Comparison of ENCODE assay signal across 15 cellular contexts in genomic region chr4:41381384-41381783, GRCh38.
DNase-seq lines count a peak whose midpoint lies in the region; ATAC-seq and TF ChIP-seq lines count a peak whose summit lies in the region.
"Had no signal": no experiment of that assay in that cellular context is flagged by ENCODE, and none has a peak within 500 bp of the region (broad histone marks: within the 10 kb centered on the region; RNA-seq: fewer than 3 reads in every experiment).

No MANE protein-coding gene starts in this region.

- H3K4me3 Mint-ChIP-seq in glutamatergic neuron (ENCODE audit: unreplicated experiment): no peak overlapping the region
- no peak overlapping the region for H3K4me3 Mint-ChIP-seq in Caco-2 (ENCODE audit: unreplicated experiment)
- H3K4me3 Mint-ChIP-seq: B cell; CD4-positive, alpha-beta T cell; H9 had no signal

- ATAC-seq in right cardiac atrium (peak; percentile 21 to 61), left cardiac atrium (no peak), psoas muscle (peak; percentile 72 to 91 (median 84)), upper lobe of right lung (peak; percentile 48), GM18517 (IDR thresholded peaks at IDR 0.05; ENCODE audit: unreplicated experiment) (no peak)

- WGBS in right cardiac atrium: 53% methylated on average over 3 of the region's 3 CpGs
- 22 to 44% (median 35%) methylated on average over 3 of the region's 3 CpGs for WGBS in psoas muscle, 3 donors

- intact Hi-C loops in right cardiac atrium (cut with DNase I) (no loop called here), left cardiac atrium (cut with DNase I) (no loop called here), dorsolateral prefrontal cortex (cut with DNase I) (no loop called here), psoas muscle (cut with DNase I) (no loop called here), upper lobe of right lung (cut with DNase I) (no loop called here), Caco-2 (cut with micrococcal nuclease; ENCODE audit: unreplicated experiment) (no loop called here)

- POLR2A ChIA-PET in Caco-2 (lab: Charles Lee): no interaction called here

- H3K27ac Mint-ChIP-seq in glutamatergic neuron (ENCODE audit: unreplicated experiment) (no peak overlapping the region), Caco-2 (ENCODE audit: unreplicated experiment) (no peak overlapping the region)
- H3K27ac Mint-ChIP-seq: B cell; CD4-positive, alpha-beta T cell; H9 had no signal

- no TSS peak for BruUV-seq in Caco-2 (replicated peaks; lab: Mats Ljungman, UMichigan)

- H3K9me3 ChIP-seq in right cardiac atrium (ENCODE audit: control insufficient read depth, low read length) (no peaks in the 10 kb centered on the region), psoas muscle (peaks cover 12% of the 10 kb centered on the region), upper lobe of right lung (no peaks in the 10 kb centered on the region), Caco-2 (no peaks in the 10 kb centered on the region)

- TF ChIP-seq CTCF in dorsolateral prefrontal cortex (IDR thresholded peaks at IDR 0.05 in 54 of 56, conservative IDR thresholded peaks at IDR 0.05 in 2 of 56; ENCODE audit: low read depth in 1 of 56, partially characterized antibody in 56 of 56) (no peak), psoas muscle (IDR thresholded peaks at IDR 0.05) (no peak), upper lobe of right lung (IDR thresholded peaks at IDR 0.05) (no peak), glutamatergic neuron (IDR thresholded peaks at IDR 0.05; ENCODE audit: partially characterized antibody, unreplicated experiment) (no peak), Caco-2 (IDR thresholded peaks at IDR 0.05; ENCODE audit: insufficient read depth in 1 of 2, low read depth in 1 of 2, low read length in 1 of 2, severe bottlenecking in 1 of 2, unreplicated experiment in 1 of 2) (no peak)

- H3K4me1 ChIP-seq in right cardiac atrium (ENCODE audit: control insufficient read depth, insufficient read depth, low read length) (peaks cover 6% of the 10 kb centered on the region), psoas muscle (peaks cover 62% of the 10 kb centered on the region), upper lobe of right lung (peaks cover 30% of the 10 kb centered on the region), Caco-2 (0 out of 2 replicates have a peak, but pooled peaks cover 3% of the 10 kb centered on the region)

- DNase-seq in right cardiac atrium (no peak), left cardiac atrium (no peak), dorsolateral prefrontal cortex (no peak), psoas muscle (peak in 1 of 2 donors; percentile 16), upper lobe of right lung (no peak), glutamatergic neuron (no peak), Caco-2 (no peak)
- DNase-seq: CD4-positive, alpha-beta T cell; DMS153; DMS79; GDM1; H9 had no signal

- H3K27ac ChIP-seq in right cardiac atrium (ENCODE audit: low read length) (no peak overlapping the region), dorsolateral prefrontal cortex (peak overlapping the region in 53 of 59 donors; percentile 1 to 86 (median 67)), psoas muscle (peak overlapping the region; percentile 66), upper lobe of right lung (no peak overlapping the region)
- H3K27ac ChIP-seq: BLaER1 treated with 17β-estradiol and CSF1 and Interleukin-3, amounts not matched to agents 10 nM and 100 nM had no signal

- no peaks in the 10 kb centered on the region for H3K9me3 Mint-ChIP-seq in glutamatergic neuron (ENCODE audit: unreplicated experiment)
- no peaks in the 10 kb centered on the region for H3K9me3 Mint-ChIP-seq in Caco-2 (ENCODE audit: unreplicated experiment)

- H3K27me3 Mint-ChIP-seq in glutamatergic neuron (ENCODE audit: unreplicated experiment) (no peaks in the 10 kb centered on the region), Caco-2 (ENCODE audit: insufficient read depth, unreplicated experiment) (no peaks in the 10 kb centered on the region)
- H3K27me3 Mint-ChIP-seq: B cell; CD4-positive, alpha-beta T cell had no signal

- H3K36me3 Mint-ChIP-seq in glutamatergic neuron (ENCODE audit: unreplicated experiment) (no peaks in the 10 kb centered on the region), Caco-2 (ENCODE audit: insufficient read depth, unreplicated experiment) (no peaks in the 10 kb centered on the region)

- CTCF ChIA-PET in Caco-2 (lab: Charles Lee): no interaction called here

- no peak overlapping the region for H3K4me3 ChIP-seq in right cardiac atrium (ENCODE audit: low read length)
- no peak overlapping the region for H3K4me3 ChIP-seq in dorsolateral prefrontal cortex
- H3K4me3 ChIP-seq in psoas muscle: no peak overlapping the region
- H3K4me3 ChIP-seq in upper lobe of right lung: no peak overlapping the region
- no peak overlapping the region for H3K4me3 ChIP-seq in Caco-2 (ENCODE audit: low read depth, low read length)
- H3K4me3 ChIP-seq: BLaER1 treated with 17β-estradiol and CSF1 and Interleukin-3, amounts not matched to agents 10 nM and 100 nM had no signal

- no peaks in the 10 kb centered on the region for H3K36me3 ChIP-seq in psoas muscle (ENCODE audit: insufficient read depth in 1 of 2, low read depth in 1 of 2)
- no peaks in the 10 kb centered on the region for H3K36me3 ChIP-seq in upper lobe of right lung
- no peaks in the 10 kb centered on the region for H3K36me3 ChIP-seq in Caco-2 (ENCODE audit: control insufficient read depth, insufficient read depth, low read length)
- H3K36me3 ChIP-seq: BLaER1 treated with 17β-estradiol and CSF1 and Interleukin-3, amounts not matched to agents 10 nM and 100 nM had no signal

- H3K4me1 Mint-ChIP-seq in glutamatergic neuron (ENCODE audit: low read depth, unreplicated experiment) (no peaks in the 10 kb centered on the region), Caco-2 (ENCODE audit: low read depth, unreplicated experiment) (no peaks in the 10 kb centered on the region)
- H3K4me1 Mint-ChIP-seq: B cell had no signal

- H3K27me3 ChIP-seq in right cardiac atrium (ENCODE audit: control insufficient read depth, insufficient read depth) (no peaks in the 10 kb centered on the region), dorsolateral prefrontal cortex (no peaks in the 10 kb centered on the region), psoas muscle (ENCODE audit: insufficient read depth in 3 of 3, low read length in 2 of 3) (no peaks in the 10 kb centered on the region), upper lobe of right lung (no peaks in the 10 kb centered on the region), Caco-2 (replicated peaks; ENCODE audit: control insufficient read depth, insufficient read depth, low read length) (no peaks in the 10 kb centered on the region)
- H3K27me3 ChIP-seq: BLaER1 treated with 17β-estradiol and CSF1 and Interleukin-3, amounts not matched to agents 10 nM and 100 nM had no signal

Comparison
In these comparisons a context has a peak if more than half of its experiments do, and no peak if none do; other contexts are left out.
1. ATAC-seq: peak in right cardiac atrium (2 of 2), psoas muscle (4 of 4) and upper lobe of right lung (single experiment); none in left cardiac atrium (0 of 2) and GM18517 (single experiment).
2. H3K27ac ChIP-seq: peak in dorsolateral prefrontal cortex (53 of 59) and psoas muscle (single experiment); none in right cardiac atrium (single experiment) and upper lobe of right lung (single experiment).